Comparison of ENCODE assay signal across 10 cellular contexts in the genomic region with DNA sequence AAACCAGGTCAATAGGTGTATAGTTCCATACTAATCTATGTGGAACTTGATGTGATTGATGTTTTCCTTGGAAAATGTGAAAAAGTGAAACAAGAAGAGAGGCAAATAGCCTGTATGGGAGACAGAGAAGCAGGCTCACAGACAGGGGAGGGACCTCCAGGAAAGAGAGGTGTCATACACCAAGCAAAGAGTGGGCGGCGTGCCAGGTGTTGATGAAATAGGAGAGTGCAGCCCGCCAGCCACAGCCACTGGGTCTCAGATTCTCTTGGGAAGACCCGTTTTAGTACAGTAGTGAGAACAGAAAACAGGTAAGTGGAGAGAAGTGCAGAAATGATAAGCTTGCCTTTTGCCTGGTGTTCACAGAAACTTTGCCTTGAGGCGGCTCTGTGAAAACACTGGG.
DNase-seq lines count a peak whose midpoint lies in the region; ATAC-seq lines count a peak whose summit lies in the region.
"Had no signal": no experiment of that assay in that cellular context is flagged by ENCODE, and none has a peak within 500 bp of the region (broad histone marks: within the 10 kb centered on the region; RNA-seq: fewer than 3 reads in every experiment).

No MANE protein-coding gene starts in this region.

- no peaks in the 10 kb centered on the region for H3K27me3 Mint-ChIP-seq in central memory CD8-positive, alpha-beta T cell

- H3K36me3 Mint-ChIP-seq in central memory CD8-positive, alpha-beta T cell (ENCODE audit: insufficient read depth): no peaks in the 10 kb centered on the region
- peaks cover 12% of the 10 kb centered on the region for H3K36me3 Mint-ChIP-seq in stimulated activated effector memory CD8-positive, alpha-beta T cell treated with anti-CD3 and anti-CD28 coated beads, Interleukin-12 subunit alpha, Interleukin-12 subunit beta, amount 100 ng/mL, for 72 hours

- no peaks in the 10 kb centered on the region for H3K9me3 Mint-ChIP-seq in central memory CD8-positive, alpha-beta T cell
- no peaks in the 10 kb centered on the region for H3K9me3 Mint-ChIP-seq in stimulated activated effector memory CD8-positive, alpha-beta T cell treated with anti-CD3 and anti-CD28 coated beads, Interleukin-12 subunit alpha, Interleukin-12 subunit beta, amount 100 ng/mL, for 72 hours

- H3K4me1 Mint-ChIP-seq in central memory CD8-positive, alpha-beta T cell: peaks cover 20% of the 10 kb centered on the region
- H3K4me1 Mint-ChIP-seq in stimulated activated effector memory CD8-positive, alpha-beta T cell treated with anti-CD3 and anti-CD28 coated beads, Interleukin-12 subunit alpha, Interleukin-12 subunit beta, amount 100 ng/mL, for 72 hours: peaks cover 20% of the 10 kb centered on the region

- peak overlapping the region; percentile 3 for H3K27ac Mint-ChIP-seq in central memory CD8-positive, alpha-beta T cell (ENCODE audit: low read depth)
- H3K27ac Mint-ChIP-seq in stimulated activated effector memory CD8-positive, alpha-beta T cell treated with anti-CD3 and anti-CD28 coated beads, Interleukin-12 subunit alpha, Interleukin-12 subunit beta, amount 100 ng/mL, for 72 hours: peak overlapping the region; percentile 21

- no peak overlapping the region for H3K4me3 Mint-ChIP-seq in central memory CD8-positive, alpha-beta T cell
- H3K4me3 Mint-ChIP-seq in stimulated activated effector memory CD8-positive, alpha-beta T cell treated with anti-CD3 and anti-CD28 coated beads, Interleukin-12 subunit alpha, Interleukin-12 subunit beta, amount 100 ng/mL, for 72 hours: no peak overlapping the region

- peak; percentile 7 for DNase-seq in activated CD4-positive, alpha-beta T cell treated with anti-CD3 and anti-CD28 coated beads for 48 hours
- DNase-seq in activated CD4-positive, alpha-beta T cell treated with anti-CD3 and anti-CD28 coated beads for 4 hours: no peak
- DNase-seq in NCI-H2107 (lab: John Stamatoyannopoulos, UW) (peak; percentile 90), NCI-H1048 (lab: John Stamatoyannopoulos, UW) (no peak)
- no peak for DNase-seq in central memory CD8-positive, alpha-beta T cell (ENCODE audit: low spot score in 2 of 2)
- no peak for DNase-seq in stimulated activated effector memory CD8-positive, alpha-beta T cell treated with anti-CD3 and anti-CD28 coated beads, Interleukin-12 subunit alpha, Interleukin-12 subunit beta, amount 100 ng/mL, for 72 hours (ENCODE audit: low spot score in 2 of 2)
- no peak for DNase-seq in stimulated activated CD4-positive, alpha-beta T cell treated with anti-CD3 and anti-CD28 coated beads, Interleukin-4, amount 100 ng/mL, for 4 hours
- DNase-seq: stimulated activated CD4-positive, alpha-beta T cell treated with anti-CD3 and anti-CD28 coated beads, Interleukin-12 subunit alpha, Interleukin-12 subunit beta, amount 100 ng/mL, for 4 hours had no signal

- ATAC-seq in central memory CD8-positive, alpha-beta T cell (replicated peaks; ENCODE audit: extremely low read depth, poor library complexity, severe bottlenecking): no peak
- no peak for ATAC-seq in stimulated activated effector memory CD8-positive, alpha-beta T cell treated with anti-CD3 and anti-CD28 coated beads, Interleukin-12 subunit alpha, Interleukin-12 subunit beta, amount 100 ng/mL, for 72 hours
- ATAC-seq in HG03460 (IDR thresholded peaks at IDR 0.05; ENCODE audit: unreplicated experiment): no peak
- ATAC-seq: K562 had no signal

Comparison
In these comparisons a context has a peak if more than half of its experiments do, and no peak if none do; other contexts are left out.
1. DNase-seq: peak in activated CD4-positive, alpha-beta T cell treated with anti-CD3 and anti-CD28 coated beads for 48 hours (single experiment) and NCI-H2107 (single experiment); none in activated CD4-positive, alpha-beta T cell treated with anti-CD3 and anti-CD28 coated beads for 4 hours (0 of 2), central memory CD8-positive, alpha-beta T cell (0 of 2), stimulated activated effector memory CD8-positive, alpha-beta T cell treated with anti-CD3 and anti-CD28 coated beads, Interleukin-12 subunit alpha, Interleukin-12 subunit beta, amount 100 ng/mL, for 72 hours (0 of 2), stimulated activated CD4-positive, alpha-beta T cell treated with anti-CD3 and anti-CD28 coated beads, Interleukin-4, amount 100 ng/mL, for 4 hours (0 of 2) and NCI-H1048 (single experiment).